8 cellular contexts compared by ENCODE assay signal in the genomic region with DNA sequence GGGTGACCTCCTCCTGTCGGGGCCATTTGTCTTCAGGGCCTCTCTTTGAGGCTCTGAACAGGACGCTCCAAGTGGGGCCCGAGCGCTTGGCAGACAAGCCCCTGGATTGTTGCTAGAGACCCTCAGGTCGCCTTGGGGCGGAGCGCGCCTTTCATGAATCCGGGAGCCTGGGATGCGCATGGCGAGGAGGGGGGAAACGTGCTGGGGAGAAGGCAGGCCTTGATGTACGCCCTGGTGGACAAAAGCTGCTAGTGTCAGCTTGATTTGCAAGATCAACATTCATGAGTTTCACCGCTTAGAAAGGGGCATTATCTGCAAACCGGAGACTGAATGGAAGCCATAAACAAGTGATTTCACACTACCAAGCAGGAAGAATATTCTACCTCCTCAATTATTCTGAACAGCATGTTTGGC.
DNase-seq lines count a peak whose midpoint lies in the region; ATAC-seq and TF ChIP-seq lines count a peak whose summit lies in the region.
"Had no signal": no experiment of that assay in that cellular context is flagged by ENCODE, and none has a peak within 500 bp of the region (broad histone marks: within the 10 kb centered on the region; RNA-seq: fewer than 3 reads in every experiment).

No MANE protein-coding gene starts in this region.

- H3K27me3 Mint-ChIP-seq in activated naive CD8-positive, alpha-beta T cell treated with anti-CD3 and anti-CD28 coated beads, Interleukin-2, amount 10 ng/mL, durations not matched to agents 7 days and 5 days = peaks cover 26% of the 10 kb centered on the region

- H3K9me3 ChIP-seq in left ventricle myocardium inferior (replicated peaks) (peaks cover 16% of the 10 kb centered on the region), prostate gland (no peaks in the 10 kb centered on the region)

- TF ChIP-seq POLR2A in prostate gland (IDR thresholded peaks at IDR 0.05) = no peak

- peaks cover 15% of the 10 kb centered on the region for H3K4me1 Mint-ChIP-seq in activated naive CD8-positive, alpha-beta T cell treated with anti-CD3 and anti-CD28 coated beads, Interleukin-2, amount 10 ng/mL, durations not matched to agents 7 days and 5 days

- POLR2A ChIA-PET in activated naive CD8-positive, alpha-beta T cell treated with anti-CD3 and anti-CD28 coated beads, Interleukin-2, amount 10 ng/mL, durations not matched to agents 7 days and 5 days (lab: Charles Lee) = interaction anchor here (1.4 kb wide), 1 partner anchor 603 kb away, joined by 3 read pairs; a partner anchor contains a TSS

- WGBS in prostate gland = 11% methylated on average over 15 of the region's 15 CpGs

- intact Hi-C loops in left ventricle myocardium inferior (cut with micrococcal nuclease) (no loop called here), prostate gland (cut with DNase I) (loop anchor here (5.0 to 10.0 kb wide), 5 partner anchors 63 to 593 kb away; a partner anchor contains a TSS)

- H3K4me3 ChIP-seq in left ventricle myocardium inferior = peak overlapping the region; percentile 68
- peak overlapping the region; percentile 32 to 37 for H3K4me3 ChIP-seq in prostate gland

- no peaks in the 10 kb centered on the region for H3K27me3 ChIP-seq in left ventricle myocardium inferior (ENCODE audit: low read depth)
- H3K27me3 ChIP-seq in prostate gland (replicated peaks; ENCODE audit: insufficient read depth) = no peaks in the 10 kb centered on the region

- TF ChIP-seq CTCF in left ventricle myocardium inferior (IDR thresholded peaks at IDR 0.05; ENCODE audit: borderline replicate concordance) (peak; percentile 53), prostate gland (IDR thresholded peaks at IDR 0.05) (no peak)

- peaks cover 3% of the 10 kb centered on the region for H3K36me3 Mint-ChIP-seq in activated naive CD8-positive, alpha-beta T cell treated with anti-CD3 and anti-CD28 coated beads, Interleukin-2, amount 10 ng/mL, durations not matched to agents 7 days and 5 days

- H3K4me1 ChIP-seq in left ventricle myocardium inferior (peaks cover 24% of the 10 kb centered on the region), prostate gland (replicated peaks) (no peaks in the 10 kb centered on the region)

- H3K27ac Mint-ChIP-seq in activated naive CD8-positive, alpha-beta T cell treated with anti-CD3 and anti-CD28 coated beads, Interleukin-2, amount 10 ng/mL, durations not matched to agents 7 days and 5 days = no peak overlapping the region
- H3K27ac Mint-ChIP-seq: activated naive CD4-positive, alpha-beta T cell treated with anti-CD3 and anti-CD28 coated beads, Interleukin-2, amount 50 U/mL, for 72 hours had no signal

- H3K27ac ChIP-seq in left ventricle myocardium inferior (replicated peaks) (peak overlapping the region; percentile 81), prostate gland (no peak overlapping the region)

- ATAC-seq in GM18520 (IDR thresholded peaks at IDR 0.05; ENCODE audit: unreplicated experiment) = peak; percentile 13
- peak; percentile 9 for ATAC-seq in HG02943 (IDR thresholded peaks at IDR 0.05; ENCODE audit: low read depth, unreplicated experiment)
- no peak for ATAC-seq in activated naive CD8-positive, alpha-beta T cell treated with anti-CD3 and anti-CD28 coated beads, Interleukin-2, amount 10 ng/mL, durations not matched to agents 7 days and 5 days (ENCODE audit: low read depth)
- no peak for ATAC-seq in HG03025 (IDR thresholded peaks at IDR 0.05; ENCODE audit: low FRiP score, unreplicated experiment)

- H3K36me3 ChIP-seq in left ventricle myocardium inferior (no peaks in the 10 kb centered on the region), prostate gland (no peaks in the 10 kb centered on the region)

- no peak for DNase-seq in activated naive CD8-positive, alpha-beta T cell treated with anti-CD3 and anti-CD28 coated beads, Interleukin-2, amount 10 ng/mL, durations not matched to agents 7 days and 5 days
- DNase-seq in left ventricle myocardium inferior (peak; percentile 30), prostate gland (ENCODE audit: low spot score) (peak; percentile 13), ureter (ENCODE audit: low spot score) (no peak)

- H3K9me3 Mint-ChIP-seq in activated naive CD8-positive, alpha-beta T cell treated with anti-CD3 and anti-CD28 coated beads, Interleukin-2, amount 10 ng/mL, durations not matched to agents 7 days and 5 days = peaks cover 1% of the 10 kb centered on the region

- H3K4me3 Mint-ChIP-seq in activated naive CD8-positive, alpha-beta T cell treated with anti-CD3 and anti-CD28 coated beads, Interleukin-2, amount 10 ng/mL, durations not matched to agents 7 days and 5 days = peak overlapping the region; percentile 82

Comparison
In these comparisons a context has a peak if more than half of its experiments do, and no peak if none do; other contexts are left out.
1. ATAC-seq: peak in GM18520 (single experiment) and HG02943 (single experiment); none in activated naive CD8-positive, alpha-beta T cell treated with anti-CD3 and anti-CD28 coated beads, Interleukin-2, amount 10 ng/mL, durations not matched to agents 7 days and 5 days (single experiment) and HG03025 (single experiment).
2. DNase-seq: peak in left ventricle myocardium inferior (single experiment) and prostate gland (single experiment); none in activated naive CD8-positive, alpha-beta T cell treated with anti-CD3 and anti-CD28 coated beads, Interleukin-2, amount 10 ng/mL, durations not matched to agents 7 days and 5 days (single experiment) and ureter (single experiment).